ENCODE assay signal across 19 cellular contexts in the genomic region with DNA sequence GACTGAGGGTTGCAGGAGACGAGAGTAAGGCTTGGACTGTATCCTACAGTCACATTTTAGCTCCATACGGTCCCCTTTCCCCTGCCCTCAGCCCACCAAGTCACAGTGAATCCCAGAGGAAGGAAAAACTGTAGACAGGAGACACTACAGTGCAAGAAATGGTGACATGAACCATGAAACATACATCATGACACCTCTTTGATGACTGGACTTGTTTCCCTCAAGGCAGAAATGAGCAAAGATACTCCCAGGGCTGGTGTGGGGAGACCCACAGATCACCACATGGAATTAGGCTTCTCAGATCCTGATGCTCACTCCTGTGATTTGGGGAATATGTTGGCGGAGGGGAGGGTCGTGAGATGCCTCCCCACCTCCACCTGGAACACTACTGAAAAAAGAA. TPM values are rescaled to one million over a fixed set of nuclear protein-coding genes. Genes with fewer than 3 reads are reported as not detected.
DNase-seq lines count a peak whose midpoint lies in the region; ATAC-seq and TF ChIP-seq lines count a peak whose summit lies in the region.
"Had no signal": no experiment of that assay in that cellular context is flagged by ENCODE, and none has a peak within 500 bp of the region (broad histone marks: within the 10 kb centered on the region; RNA-seq: fewer than 3 reads in every experiment).

No MANE protein-coding gene starts in this region.

- H2BK120ac ChIP-seq in mesenchymal stem cell (ENCODE audit: low read depth, low read length), result no peak overlapping the region

- H3K9ac ChIP-seq in mesenchymal stem cell (ENCODE audit: low read length), result no peak overlapping the region

- H3K27me3 Mint-ChIP-seq in stimulated activated naive CD8-positive, alpha-beta T cell treated with anti-CD3 and anti-CD28 coated beads, Interleukin-15, Interleukin-2, amounts not matched to agents 100 ng/mL and 50 ng/mL, for 24 hours, result peaks cover 3% of the 10 kb centered on the region
- no peaks in the 10 kb centered on the region for H3K27me3 Mint-ChIP-seq in activated T-helper 17 cell treated with anti-CD3 and anti-CD28 coated beads, Interleukin-2, amount 50 U/mL, for 72 hours
- H3K27me3 Mint-ChIP-seq: CD4-positive, alpha-beta T cell had no signal

- no peak overlapping the region for H2AFZ ChIP-seq in mesenchymal stem cell (ENCODE audit: low read depth, low read length)

- no peak overlapping the region for H2BK15ac ChIP-seq in mesenchymal stem cell (ENCODE audit: low read depth, poor library complexity, severe bottlenecking)

- no peaks in the 10 kb centered on the region for H3K36me3 Mint-ChIP-seq in stimulated activated naive CD8-positive, alpha-beta T cell treated with anti-CD3 and anti-CD28 coated beads, Interleukin-15, Interleukin-2, amounts not matched to agents 100 ng/mL and 50 ng/mL, for 24 hours (ENCODE audit: low read depth)
- no peaks in the 10 kb centered on the region for H3K36me3 Mint-ChIP-seq in activated T-helper 17 cell treated with anti-CD3 and anti-CD28 coated beads, Interleukin-2, amount 50 U/mL, for 72 hours (ENCODE audit: low read depth)

- no peaks in the 10 kb centered on the region for H3K27me3 ChIP-seq in mesenchymal stem cell (ENCODE audit: control insufficient read depth in 1 of 2, insufficient read depth in 1 of 2, low read length in 2 of 2)

- no peak overlapping the region for H2BK12ac ChIP-seq in mesenchymal stem cell (ENCODE audit: low read length in 2 of 2)

- in situ Hi-C loops in GM13976 (cut with MboI; ENCODE audit: low sequenced_read_pairs, unreplicated experiment), result no loop called here

- no peak for ATAC-seq in stimulated activated naive CD8-positive, alpha-beta T cell treated with anti-CD3 and anti-CD28 coated beads, Interleukin-15, Interleukin-2, amounts not matched to agents 100 U/mL and 50 U/mL, for 24 hours
- ATAC-seq in activated T-helper 17 cell treated with anti-CD3 and anti-CD28 coated beads, Interleukin-2, amount 50 U/mL, for 72 hours (replicated peaks), result peak; percentile 51
- ATAC-seq in GM21360 (IDR thresholded peaks at IDR 0.05; ENCODE audit: unreplicated experiment), result no peak
- ATAC-seq: HepG2 had no signal

- H3K27ac Mint-ChIP-seq in stimulated activated naive CD8-positive, alpha-beta T cell treated with anti-CD3 and anti-CD28 coated beads, Interleukin-15, Interleukin-2, amounts not matched to agents 100 ng/mL and 50 ng/mL, for 24 hours, result peak overlapping the region; percentile 9
- H3K27ac Mint-ChIP-seq in activated T-helper 17 cell treated with anti-CD3 and anti-CD28 coated beads, Interleukin-2, amount 50 U/mL, for 72 hours, result peak overlapping the region; percentile 29
- H3K27ac Mint-ChIP-seq: HFFc6 had no signal

- H3K23ac ChIP-seq in mesenchymal stem cell (ENCODE audit: low read length in 2 of 2), result no peak overlapping the region

- no peak overlapping the region for H4K91ac ChIP-seq in mesenchymal stem cell (ENCODE audit: low read length)

- H4K8ac ChIP-seq in mesenchymal stem cell (ENCODE audit: low read length), result no peak overlapping the region

- TF ChIP-seq CTCF in GM13976 (IDR thresholded peaks at IDR 0.05; ENCODE audit: borderline replicate concordance, control extremely low read depth, extremely low read depth, insufficient read depth, missing control alignments), result no peak

- peaks cover 8% of the 10 kb centered on the region for H3K4me1 ChIP-seq in mesenchymal stem cell (ENCODE audit: control insufficient read depth, insufficient read depth, low read depth, low read length)

- H3K18ac ChIP-seq in mesenchymal stem cell (ENCODE audit: low read depth in 1 of 2, low read length in 2 of 2), result no peak overlapping the region

- peaks cover 45% of the 10 kb centered on the region for H3K4me1 Mint-ChIP-seq in stimulated activated naive CD8-positive, alpha-beta T cell treated with anti-CD3 and anti-CD28 coated beads, Interleukin-15, Interleukin-2, amounts not matched to agents 100 ng/mL and 50 ng/mL, for 24 hours (ENCODE audit: low read depth)
- peaks cover 19% of the 10 kb centered on the region for H3K4me1 Mint-ChIP-seq in activated T-helper 17 cell treated with anti-CD3 and anti-CD28 coated beads, Interleukin-2, amount 50 U/mL, for 72 hours

- H2BK5ac ChIP-seq in mesenchymal stem cell (ENCODE audit: low read depth, low read length, poor library complexity, severe bottlenecking), result no peak overlapping the region

- H3K4me3 Mint-ChIP-seq in stimulated activated naive CD8-positive, alpha-beta T cell treated with anti-CD3 and anti-CD28 coated beads, Interleukin-15, Interleukin-2, amounts not matched to agents 100 ng/mL and 50 ng/mL, for 24 hours, result no peak overlapping the region
- no peak overlapping the region for H3K4me3 Mint-ChIP-seq in activated T-helper 17 cell treated with anti-CD3 and anti-CD28 coated beads, Interleukin-2, amount 50 U/mL, for 72 hours
- H3K4me3 Mint-ChIP-seq: CD4-positive, alpha-beta T cell; HFFc6 had no signal

- H3K14ac ChIP-seq in mesenchymal stem cell (ENCODE audit: low read length in 2 of 2), result no peak overlapping the region

- no peak overlapping the region for H3K4me2 ChIP-seq in mesenchymal stem cell (ENCODE audit: low read length, poor library complexity, severe bottlenecking)

- H3K9me3 Mint-ChIP-seq in stimulated activated naive CD8-positive, alpha-beta T cell treated with anti-CD3 and anti-CD28 coated beads, Interleukin-15, Interleukin-2, amounts not matched to agents 100 ng/mL and 50 ng/mL, for 24 hours, result no peaks in the 10 kb centered on the region
- H3K9me3 Mint-ChIP-seq in activated T-helper 17 cell treated with anti-CD3 and anti-CD28 coated beads, Interleukin-2, amount 50 U/mL, for 72 hours, result no peaks in the 10 kb centered on the region
- H3K9me3 Mint-ChIP-seq: CD4-positive, alpha-beta T cell; HFFc6 had no signal

- no peak overlapping the region for H3K4ac ChIP-seq in mesenchymal stem cell (ENCODE audit: low read depth in 1 of 2, low read length in 2 of 2)

- H3K4me3 ChIP-seq in mesenchymal stem cell (ENCODE audit: insufficient read depth in 1 of 2, low read depth in 1 of 2, low read length in 2 of 2), result no peak overlapping the region

- peak overlapping the region; percentile 74 for H2AK5ac ChIP-seq in mesenchymal stem cell (ENCODE audit: low read length, severe bottlenecking)

- WGBS in mesenchymal stem cell, result 100% methylated on average over 1 of the region's 4 CpGs

- no peak overlapping the region for H3K27ac ChIP-seq in mesenchymal stem cell (ENCODE audit: low read length, poor library complexity, severe bottlenecking)

- no peaks in the 10 kb centered on the region for H3K36me3 ChIP-seq in mesenchymal stem cell (ENCODE audit: control insufficient read depth in 1 of 2, insufficient read depth in 2 of 2, low read depth in 1 of 2, low read length in 2 of 2)

- H3K9me3 ChIP-seq in mesenchymal stem cell (ENCODE audit: control insufficient read depth, low read length), result no peaks in the 10 kb centered on the region

- DNase-seq in stimulated activated naive CD8-positive, alpha-beta T cell treated with anti-CD3 and anti-CD28 coated beads, Interleukin-15, Interleukin-2, amounts not matched to agents 100 U/mL and 50 U/mL, for 24 hours, result no peak
- DNase-seq in mesenchymal stem cell, result no peak
- DNase-seq in GM13976 (ENCODE audit: low spot score), result no peak
- no peak for DNase-seq in NCI-H345 treated with DMSO at 0.1 percent for 48 hours (lab: John Stamatoyannopoulos, UW; ENCODE audit: unreplicated experiment)
- DNase-seq: 8988T; AML-193; C1 segment of cervical spinal cord; CD4-positive, alpha-beta T cell; COR-L47; DMS153; DMS79 treated with DMSO at 0.1 percent for 48 hours; EL; HCEC 1CT; HFFc6 had no signal

- H3K79me1 ChIP-seq in mesenchymal stem cell (replicated peaks; ENCODE audit: low read length, poor library complexity, severe bottlenecking), result no peaks in the 10 kb centered on the region

RNA-seq across cellular contexts. Expression of gene SPP2, which starts 48.2 kb away (rescaled TPM):
- not detected for total RNA-seq in activated T-helper 17 cell treated with anti-CD3 and anti-CD28 coated beads, Interleukin-2, amount 50 U/mL, for 72 hours
- polyA plus RNA-seq in mesenchymal stem cell (2013, experiment 1 of 2), result not detected
- not detected for polyA plus RNA-seq in mesenchymal stem cell (2013, experiment 2 of 2)
- total RNA-seq: CD4-positive, alpha-beta T cell; H4; HepG2; HFFc6 had no signal
- polyA plus RNA-seq: HepG2 had no signal
